ENCODE assay signal across 23 cellular contexts in the genomic region with DNA sequence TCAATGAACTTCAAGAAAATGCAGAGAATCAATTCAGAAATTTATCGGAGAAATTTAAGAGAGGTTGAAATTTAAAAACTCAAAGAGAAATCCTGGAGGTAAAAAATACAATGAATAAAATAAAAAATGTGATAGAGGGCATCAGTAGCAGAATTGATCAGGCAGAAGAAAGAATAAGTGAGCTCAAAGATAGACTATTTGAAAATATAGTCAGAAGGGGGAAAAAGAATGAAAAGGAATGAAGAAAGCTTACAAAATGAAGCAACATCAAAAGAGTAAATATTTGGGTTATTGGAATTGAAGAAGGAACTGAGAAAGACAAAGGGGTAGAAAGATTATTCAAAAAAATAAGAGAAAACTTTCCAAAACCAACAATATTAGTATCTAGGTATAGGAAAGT.
DNase-seq lines count a peak whose midpoint lies in the region; ATAC-seq, FAIRE-seq and TF ChIP-seq lines count a peak whose summit lies in the region.
"Had no signal": no experiment of that assay in that cellular context is flagged by ENCODE, and none has a peak within 500 bp of the region (broad histone marks: within the 10 kb centered on the region; RNA-seq: fewer than 3 reads in every experiment).

No MANE protein-coding gene starts in this region.

- BruUV-seq in K562 (replicated peaks; lab: Mats Ljungman, UMichigan), result no TSS peak
- BruUV-seq in A673 (replicated peaks; lab: Mats Ljungman, UMichigan), result no TSS peak

- no peak overlapping the region for H2AFZ ChIP-seq in K562 (ENCODE audit: low read depth, low read length)

- no peak for ATAC-seq in K562
- no peak for ATAC-seq in HG02852 (IDR thresholded peaks at IDR 0.05; ENCODE audit: unreplicated experiment)
- ATAC-seq: A549, GM12878 had no signal

- no peaks in the 10 kb centered on the region for H3K9me3 ChIP-seq in HEK293 (ENCODE audit: control insufficient read depth, insufficient read depth, low read depth, low read length)
- peaks cover 7% of the 10 kb centered on the region; the same call in 1 of the 2 replicates for H3K9me3 ChIP-seq in K562 (replicated peaks; ENCODE audit: control insufficient read depth, insufficient read depth, low read depth, low read length)
- H3K9me3 ChIP-seq in A673 (ENCODE audit: low read depth, low read length, poor library complexity, severe bottlenecking), result peaks cover 10% of the 10 kb centered on the region
- H3K9me3 ChIP-seq: A549, BE2C had no signal

- TF ChIP-seq EP300 in K562 (IDR thresholded peaks at IDR 0.05; ENCODE audit: low read length), result no peak

- no peak overlapping the region for H3K4me2 ChIP-seq in K562 (ENCODE audit: insufficient read depth, low read length)
- H3K4me2 ChIP-seq: A549, BLaER1 had no signal

- H3K9ac ChIP-seq in K562 (ENCODE audit: insufficient read depth in 1 of 2, low read depth in 2 of 2, low read length in 2 of 2), result no peak overlapping the region
- H3K9ac ChIP-seq: BLaER1 had no signal

- no peak for TF ChIP-seq RAD21 in K562 (CRISPR knock-in tag; conservative IDR thresholded peaks at IDR 0.05 in 1 of 2, IDR thresholded peaks at IDR 0.05 in 1 of 2)

- TF ChIP-seq POLR2A in K562 (conservative IDR thresholded peaks at IDR 0.05), result no peak

- intact Hi-C loops in K562 (cut with micrococcal nuclease) (no loop called here), A673 (cut with micrococcal nuclease; ENCODE audit: unreplicated experiment) (no loop called here)

- WGBS in K562 (ENCODE audit: insufficient coverage, low coverage, missing lambda C conversion rate), result 5% methylated on average over 1 of the region's 1 CpG

- no peak overlapping the region for H3K4me3 ChIP-seq in HEK293 (ENCODE audit: low read depth, low read length)
- H3K4me3 ChIP-seq in K562, result no peak overlapping the region
- no peak overlapping the region for H3K4me3 ChIP-seq in A673 (ENCODE audit: low read depth, low read length, poor library complexity, severe bottlenecking)
- H3K4me3 ChIP-seq: A549, BLaER1, GM12878 had no signal

- H3K36me3 ChIP-seq in HEK293 (ENCODE audit: control insufficient read depth in 2 of 2, insufficient read depth in 1 of 2, low read length in 2 of 2), result no peaks in the 10 kb centered on the region
- no peaks in the 10 kb centered on the region for H3K36me3 ChIP-seq in K562 (ENCODE audit: control insufficient read depth, insufficient read depth, low read length)
- no peaks in the 10 kb centered on the region for H3K36me3 ChIP-seq in A673 (ENCODE audit: insufficient read depth, low read length, poor library complexity, severe bottlenecking)
- H3K36me3 ChIP-seq: BE2C, BLaER1 had no signal

- no peaks in the 10 kb centered on the region for H3K79me2 ChIP-seq in K562 (ENCODE audit: control insufficient read depth, insufficient read depth, low read length)

- in situ Hi-C loops in K562 (cut with MboI), result no loop called here

- H3K27ac ChIP-seq in 22Rv1, result 0 out of 2 replicates have a peak overlapping the region, but pooled peaks have one; percentile 43
- no peak overlapping the region for H3K27ac ChIP-seq in HEK293 (ENCODE audit: extremely low read depth, low read depth, low read length)
- H3K27ac ChIP-seq in K562 (ENCODE audit: extremely low read depth, low read depth, low read length), result no peak overlapping the region
- no peak overlapping the region for H3K27ac ChIP-seq in A673 (ENCODE audit: low read depth, low read length, poor library complexity, severe bottlenecking)
- H3K27ac ChIP-seq: A549, BLaER1 had no signal

- POLR2A ChIA-PET in HEK293 (lab: Yijun Ruan, JAX) (no interaction called here), K562 (lab: Yijun Ruan, JAX) (interaction anchor here (0.7 kb wide), 1 partner anchor 56 kb away, joined by 3 read pairs; no protein-coding TSS in a partner anchor), A673 (lab: Charles Lee; ENCODE audit: low non-redundant PET) (no interaction called here)

- TF ChIP-seq CTCF in 22Rv1 (IDR thresholded peaks at IDR 0.05) (no peak), HEK293 (tag by site-specific recombination; IDR thresholded peaks at IDR 0.05) (no peak), K562 (IDR thresholded peaks at IDR 0.05 in 2 of 3, conservative IDR thresholded peaks at IDR 0.05 in 1 of 3; ENCODE audit: insufficient read depth in 2 of 3, low read depth in 1 of 3, low read length in 3 of 3) (no peak), A673 (conservative IDR thresholded peaks at IDR 0.05; ENCODE audit: low read depth, low read length) (no peak)

- H3K9me1 ChIP-seq in K562 (ENCODE audit: control insufficient read depth, insufficient read depth, low read length), result no peaks in the 10 kb centered on the region

- CTCF ChIA-PET in HEK293 (lab: Yijun Ruan, JAX) (no interaction called here), K562 (lab: Yijun Ruan, JAX; ENCODE audit: low intra/inter-chr PET ratio) (no interaction called here), A673 (lab: Charles Lee) (no interaction called here)

- no peaks in the 10 kb centered on the region for H3K27me3 ChIP-seq in K562 (ENCODE audit: control insufficient read depth in 2 of 2, insufficient read depth in 2 of 2, low read length in 2 of 2)
- H3K27me3 ChIP-seq in A673 (replicated peaks; ENCODE audit: insufficient read depth, low read depth, low read length, poor library complexity), result no peaks in the 10 kb centered on the region
- H3K27me3 ChIP-seq: BE2C, BLaER1 had no signal

- DNase-seq in K562 (ENCODE audit: extremely low read depth in 1 of 4, low spot score in 3 of 4) (no peak), A673 (ENCODE audit: low spot score) (no peak)
- DNase-seq: ACHN; BE2C; C1 segment of cervical spinal cord; CD4-positive, alpha-beta memory T cell; CD4-positive, CD25-positive, alpha-beta regulatory T cell; CD8-positive, alpha-beta memory T cell; COR-L47; DMS 273 treated with DMSO at 0.1 percent for 48 hours; DMS153; DMS79; DND-41; EL; GDM1 had no signal

- no peak for FAIRE-seq in K562 (lab: Jason Lieb, UNC)
- FAIRE-seq: A549, GM12878, GM12892, GM18507 had no signal

- H3K4me1 ChIP-seq in HEK293 (ENCODE audit: control insufficient read depth, insufficient read depth, low read length), result no peaks in the 10 kb centered on the region
- no peaks in the 10 kb centered on the region for H3K4me1 ChIP-seq in K562 (replicated peaks in 1 of 2; ENCODE audit: control insufficient read depth in 2 of 2, insufficient read depth in 2 of 2, low read length in 2 of 2)
- H3K4me1 ChIP-seq in A673 (ENCODE audit: insufficient read depth, low read length, poor library complexity, severe bottlenecking), result no peaks in the 10 kb centered on the region
- H3K4me1 ChIP-seq: A549, BE2C, BLaER1 had no signal

- no peaks in the 10 kb centered on the region for H4K20me1 ChIP-seq in K562 (replicated peaks; ENCODE audit: control insufficient read depth, insufficient read depth, low read length)
- H4K20me1 ChIP-seq: BLaER1 had no signal

TF ChIP-seq in K562, 482 proteins besides CTCF, POLR2A, EP300 and RAD21:
- 0 out of 2 replicates have a peak, but pooled peaks have one; percentile 68 for TF ChIP-seq HLTF (IDR thresholded peaks at IDR 0.05)
- TF ChIP-seq TCF7L2 (IDR thresholded peaks at IDR 0.05; ENCODE audit: low read depth, low read length), result no peak
- TF ChIP-seq TAL1 (IDR thresholded peaks at IDR 0.05), result no peak
- TF ChIP-seq CBX3 (IDR thresholded peaks at IDR 0.05; ENCODE audit: borderline replicate concordance in 1 of 2, low read length in 2 of 2), result peak in 1 of 2 experiments; percentile 66; a peak in 1 of 3 replicates
- TF ChIP-seq TRIM28 (IDR thresholded peaks at IDR 0.05), result peak; percentile 92
